10 cellular contexts compared by ENCODE assay signal in genomic region chr20:45098096-45098773, GRCh38. TPM values are rescaled to one million over a fixed set of nuclear protein-coding genes. Genes with fewer than 3 reads are reported as not detected.
DNase-seq lines count a peak whose midpoint lies in the region; ATAC-seq, FAIRE-seq and TF ChIP-seq lines count a peak whose summit lies in the region.
"Had no signal": no experiment of that assay in that cellular context is flagged by ENCODE, and none has a peak within 500 bp of the region (broad histone marks: within the 10 kb centered on the region; RNA-seq: fewer than 3 reads in every experiment).

No MANE protein-coding gene starts in this region.

- H3K23ac ChIP-seq in H9 (ENCODE audit: insufficient read length, low read depth, low read length), result no peak overlapping the region

- no peak overlapping the region for H2BK20ac ChIP-seq in H9 (ENCODE audit: low read depth, low read length, poor library complexity, severe bottlenecking)

- H3K4me1 ChIP-seq in H9 (ENCODE audit: insufficient read depth, low read length) (no peaks in the 10 kb centered on the region; the same call in 1 of the 2 replicates), uterus (peaks cover 0 to 10% of the 10 kb centered on the region in 2 donors)

- H2BK5ac ChIP-seq in H9 (ENCODE audit: insufficient read length, low read length), result no peak overlapping the region

- H3K79me1 ChIP-seq in H9 (ENCODE audit: insufficient read depth, low read depth, low read length, poor library complexity, severe bottlenecking), result no peaks in the 10 kb centered on the region

- H3K9me3 ChIP-seq in H9 (ENCODE audit: control insufficient read depth, low read depth, low read length) (no peaks in the 10 kb centered on the region), uterus (no peaks in the 10 kb centered on the region)

- DNase-seq in H9 (peak; percentile 88), glomerular visceral epithelial cell (ENCODE audit: extremely low spot score) (peak; percentile 21), retina (peak; percentile 83), T1000 (lab: John Stamatoyannopoulos, UW) (no peak), uterus (no peak), D721Med (ENCODE audit: insufficient read length, low spot score) (no peak)
- peak; percentile 19 to 41 for DNase-seq in activated T-cell treated with anti-CD3 and anti-CD28 coated beads, Interleukin-2, amount 50 U/mL, for 72 hours
- DNase-seq: activated gamma-delta T cell treated with Interleukin-2 at 50 U/mL for 16 hours had no signal

- no CpG with 5 or more reads among the region's 92 CpGs for WGBS in H9 (ENCODE audit: extremely low coverage, insufficient read length, low lambda C conversion rate)

- H2BK120ac ChIP-seq in H9 (ENCODE audit: low read depth, low read length, poor library complexity, severe bottlenecking), result no peak overlapping the region

- H3K18ac ChIP-seq in H9 (ENCODE audit: insufficient read length, low read depth, low read length), result no peak overlapping the region

- H4K5ac ChIP-seq in H9 (ENCODE audit: insufficient read length, low read depth, low read length), result no peak overlapping the region

- intact Hi-C loops in uterus (cut with DNase I; ENCODE audit: low total_unique reads), result no loop called here

- peaks cover 2 to 4% (median 2%) of the 10 kb centered on the region in 3 experiments; a peak in 5 of 7 replicates for H3K36me3 Mint-ChIP-seq in H9 (ENCODE audit: insufficient read depth in 1 of 3, low read depth in 3 of 3)
- H3K36me3 Mint-ChIP-seq in activated T-cell treated with anti-CD3 and anti-CD28 coated beads, Interleukin-2, amount 50 U/mL, for 72 hours (ENCODE audit: insufficient read depth in 2 of 2), result no peaks in the 10 kb centered on the region

- H3K4ac ChIP-seq in H9 (ENCODE audit: low read depth, low read length), result no peak overlapping the region

- no peak overlapping the region for H3K9ac ChIP-seq in H9 (ENCODE audit: extremely low read depth, insufficient read length, low read length)

- TF ChIP-seq CTCF in H9 (conservative IDR thresholded peaks at IDR 0.05) (peak; percentile 61), uterus (IDR thresholded peaks at IDR 0.05) (no peak), D721Med (IDR thresholded peaks at IDR 0.05; ENCODE audit: insufficient read depth, missing control alignments) (no peak)

- H3K27ac Mint-ChIP-seq in H9, result no peak overlapping the region
- no peak overlapping the region for H3K27ac Mint-ChIP-seq in activated T-cell treated with anti-CD3 and anti-CD28 coated beads, Interleukin-2, amount 50 U/mL, for 72 hours
- H3K27ac Mint-ChIP-seq: nephron had no signal

- peak overlapping the region in 1 of 2 experiments; percentile 56; a peak in 2 of 5 replicates for H3K4me3 Mint-ChIP-seq in H9
- H3K4me3 Mint-ChIP-seq in activated T-cell treated with anti-CD3 and anti-CD28 coated beads, Interleukin-2, amount 50 U/mL, for 72 hours, result peak overlapping the region; percentile 75 to 77

- no peak overlapping the region for H3K4me2 ChIP-seq in H9 (ENCODE audit: insufficient read depth, insufficient read length, low read length)

- peaks cover 50% of the 10 kb centered on the region for H3K27me3 Mint-ChIP-seq in H9 (ENCODE audit: low read depth)
- H3K27me3 Mint-ChIP-seq in activated T-cell treated with anti-CD3 and anti-CD28 coated beads, Interleukin-2, amount 50 U/mL, for 72 hours (ENCODE audit: low read depth), result peaks cover 57% of the 10 kb centered on the region

- TF ChIP-seq POLR2A in uterus (IDR thresholded peaks at IDR 0.05), result no peak

- no peak overlapping the region; the same call in 1 of the 2 replicates for H3K14ac ChIP-seq in H9 (ENCODE audit: insufficient read depth, low read length)

- no peak overlapping the region for H3T11ph ChIP-seq in H9 (ENCODE audit: low read length)

- H2BK12ac ChIP-seq in H9 (ENCODE audit: insufficient read length, low read depth, low read length), result no peak overlapping the region

- no peak overlapping the region for H4K91ac ChIP-seq in H9 (ENCODE audit: insufficient read length, low read depth, low read length)

- no peak overlapping the region for H4K8ac ChIP-seq in H9 (replicated peaks; ENCODE audit: insufficient read length, low read depth, low read length)

- no peaks in the 10 kb centered on the region for H3K36me3 ChIP-seq in uterus

- H3K23me2 ChIP-seq in H9 (ENCODE audit: insufficient read length, low read depth, low read length, poor library complexity, severe bottlenecking), result no peaks in the 10 kb centered on the region

- peak; percentile 16 for ATAC-seq in activated T-cell treated with anti-CD3 and anti-CD28 coated beads, Interleukin-2, amount 50 U/mL, for 72 hours (replicated peaks in 1 of 2)
- ATAC-seq in HG02678 (IDR thresholded peaks at IDR 0.05; ENCODE audit: unreplicated experiment), result no peak

- no peak overlapping the region for H3K4me3 ChIP-seq in uterus

- no peak overlapping the region for H2AFZ ChIP-seq in H9 (ENCODE audit: low read length)

- H3K79me2 ChIP-seq in H9 (ENCODE audit: insufficient read depth, low read length), result no peaks in the 10 kb centered on the region

- H2BK15ac ChIP-seq in H9 (ENCODE audit: low read depth, low read length), result no peak overlapping the region

- peaks cover 0 to 4% of the 10 kb centered on the region in 2 experiments; a peak in 3 of 5 replicates for H3K9me3 Mint-ChIP-seq in H9
- no peaks in the 10 kb centered on the region for H3K9me3 Mint-ChIP-seq in activated T-cell treated with anti-CD3 and anti-CD28 coated beads, Interleukin-2, amount 50 U/mL, for 72 hours
- H3K9me3 Mint-ChIP-seq: nephron had no signal

- FAIRE-seq in D721Med (lab: Jason Lieb, UNC), result no peak

- H3K4me1 Mint-ChIP-seq in H9, result peaks cover 11% of the 10 kb centered on the region in 2 experiments
- peaks cover 25% of the 10 kb centered on the region for H3K4me1 Mint-ChIP-seq in activated T-cell treated with anti-CD3 and anti-CD28 coated beads, Interleukin-2, amount 50 U/mL, for 72 hours (ENCODE audit: low read depth)
- H3K4me1 Mint-ChIP-seq: nephron had no signal

- H3K27me3 ChIP-seq in H9 (ENCODE audit: insufficient read depth, low read length), result no peaks in the 10 kb centered on the region; the same call in 1 of the 2 replicates
- peaks cover 7 to 17% of the 10 kb centered on the region in 2 donors for H3K27me3 ChIP-seq in uterus

- no peak overlapping the region for H3K27ac ChIP-seq in H9 (ENCODE audit: insufficient read length, low read depth, low read length)
- no peak overlapping the region for H3K27ac ChIP-seq in uterus

- no peaks in the 10 kb centered on the region for H4K20me1 ChIP-seq in H9 (ENCODE audit: control insufficient read depth, insufficient read depth, insufficient read length)

- H2AK5ac ChIP-seq in H9 (ENCODE audit: insufficient read length, low read length), result no peak overlapping the region

- no peak overlapping the region for H3K56ac ChIP-seq in H9 (ENCODE audit: insufficient read length, low read depth, low read length)

RNA-seq across cellular contexts. Expression of gene KCNS1, which starts 2.7 kb away (rescaled TPM):
- total RNA-seq in H9 (2021), result 0.98 and 0.99 TPM in 2 replicates
- total RNA-seq in activated T-cell treated with anti-CD3 and anti-CD28 coated beads, Interleukin-2, amount 50 U/mL, for 72 hours, result under 1 TPM; 0.23 to 0.58 TPM
- under 1 TPM in 1 of 4 donors, not detected in 3; 0.97 TPM for total RNA-seq in uterus

RNA-seq across cellular contexts. Expression of gene WFDC5, which starts 16.7 kb away (rescaled TPM):
- total RNA-seq in H9 (2021), result not detected in 2 replicates
- 1 to 10 TPM in 1 of 2 donors, not detected in 1; 1.4 TPM for total RNA-seq in activated T-cell treated with anti-CD3 and anti-CD28 coated beads, Interleukin-2, amount 50 U/mL, for 72 hours
- not detected for total RNA-seq in uterus

RNA-seq across cellular contexts. Expression of gene WFDC12, which starts 26.0 kb away (rescaled TPM):
- not detected in 2 replicates for total RNA-seq in H9 (2021)
- not detected for total RNA-seq in activated T-cell treated with anti-CD3 and anti-CD28 coated beads, Interleukin-2, amount 50 U/mL, for 72 hours
- total RNA-seq in uterus, result not detected

Comparison
In these comparisons a context has a peak if more than half of its experiments do, and no peak if none do; other contexts are left out.
1. DNase-seq: peak in H9 (single experiment), activated T-cell treated with anti-CD3 and anti-CD28 coated beads, Interleukin-2, amount 50 U/mL, for 72 hours (2 of 2), glomerular visceral epithelial cell (single experiment) and retina (single experiment); none in T1000 (single experiment), uterus (0 of 2) and D721Med (single experiment).